ENCODE assay signal across 1 cellular context in the genomic region with DNA sequence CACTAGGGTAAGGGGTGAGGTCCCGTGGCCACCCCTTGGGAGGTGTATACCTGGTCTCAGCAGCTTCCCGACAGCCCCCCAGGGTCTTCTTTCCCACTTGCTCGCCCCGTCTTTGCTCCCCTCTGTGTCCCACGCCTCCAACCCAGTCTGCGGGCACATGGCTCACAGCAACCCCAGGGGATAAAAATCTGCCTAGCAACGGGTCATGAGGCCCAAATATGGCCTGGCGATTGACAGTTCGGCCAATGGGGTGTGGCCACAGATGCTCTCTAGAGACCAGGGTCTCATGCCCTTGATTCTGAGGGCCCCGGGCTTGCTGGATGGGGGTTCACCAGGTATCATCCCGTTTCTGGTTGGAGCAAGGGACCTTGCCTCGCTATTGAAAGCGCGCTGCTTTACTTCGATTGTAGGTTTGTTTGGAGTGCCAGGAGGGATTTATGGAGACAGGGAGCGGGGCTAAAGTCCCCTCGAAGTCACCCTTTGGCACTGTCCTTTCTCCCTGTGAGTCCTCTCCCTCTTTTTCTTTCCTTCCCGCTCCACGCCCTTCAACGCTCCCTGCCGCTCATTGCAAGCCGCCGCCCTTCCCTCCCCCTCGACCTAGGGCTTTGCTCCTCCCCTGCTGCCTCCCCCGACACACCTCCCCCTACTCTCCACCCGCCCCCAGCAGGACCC.
TF ChIP-seq lines count a peak whose summit lies in the region.

No MANE protein-coding gene starts in this region.

TF ChIP-seq in SK-N-SH treated with all-trans-retinoic acid at 6 μM for 48 hours, 23 proteins besides CTCF, POLR2A, EP300 and RAD21 (continued from another document):
- TF ChIP-seq, protein P1, sequence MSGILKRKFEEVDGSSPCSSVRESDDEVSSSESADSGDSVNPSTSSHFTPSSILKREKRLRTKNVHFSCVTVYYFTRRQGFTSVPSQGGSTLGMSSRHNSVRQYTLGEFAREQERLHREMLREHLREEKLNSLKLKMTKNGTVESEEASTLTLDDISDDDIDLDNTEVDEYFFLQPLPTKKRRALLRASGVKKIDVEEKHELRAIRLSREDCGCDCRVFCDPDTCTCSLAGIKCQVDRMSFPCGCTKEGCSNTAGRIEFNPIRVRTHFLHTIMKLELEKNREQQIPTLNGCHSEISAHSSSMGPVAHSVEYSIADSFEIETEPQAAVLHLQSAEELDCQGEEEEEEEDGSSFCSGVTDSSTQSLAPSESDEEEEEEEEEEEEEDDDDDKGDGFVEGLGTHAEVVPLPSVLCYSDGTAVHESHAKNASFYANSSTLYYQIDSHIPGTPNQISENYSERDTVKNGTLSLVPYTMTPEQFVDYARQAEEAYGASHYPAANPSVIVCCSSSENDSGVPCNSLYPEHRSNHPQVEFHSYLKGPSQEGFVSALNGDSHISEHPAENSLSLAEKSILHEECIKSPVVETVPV (CRISPR knock-in tag; IDR thresholded peaks at IDR 0.05) = no peak
- TF ChIP-seq, protein P2, sequence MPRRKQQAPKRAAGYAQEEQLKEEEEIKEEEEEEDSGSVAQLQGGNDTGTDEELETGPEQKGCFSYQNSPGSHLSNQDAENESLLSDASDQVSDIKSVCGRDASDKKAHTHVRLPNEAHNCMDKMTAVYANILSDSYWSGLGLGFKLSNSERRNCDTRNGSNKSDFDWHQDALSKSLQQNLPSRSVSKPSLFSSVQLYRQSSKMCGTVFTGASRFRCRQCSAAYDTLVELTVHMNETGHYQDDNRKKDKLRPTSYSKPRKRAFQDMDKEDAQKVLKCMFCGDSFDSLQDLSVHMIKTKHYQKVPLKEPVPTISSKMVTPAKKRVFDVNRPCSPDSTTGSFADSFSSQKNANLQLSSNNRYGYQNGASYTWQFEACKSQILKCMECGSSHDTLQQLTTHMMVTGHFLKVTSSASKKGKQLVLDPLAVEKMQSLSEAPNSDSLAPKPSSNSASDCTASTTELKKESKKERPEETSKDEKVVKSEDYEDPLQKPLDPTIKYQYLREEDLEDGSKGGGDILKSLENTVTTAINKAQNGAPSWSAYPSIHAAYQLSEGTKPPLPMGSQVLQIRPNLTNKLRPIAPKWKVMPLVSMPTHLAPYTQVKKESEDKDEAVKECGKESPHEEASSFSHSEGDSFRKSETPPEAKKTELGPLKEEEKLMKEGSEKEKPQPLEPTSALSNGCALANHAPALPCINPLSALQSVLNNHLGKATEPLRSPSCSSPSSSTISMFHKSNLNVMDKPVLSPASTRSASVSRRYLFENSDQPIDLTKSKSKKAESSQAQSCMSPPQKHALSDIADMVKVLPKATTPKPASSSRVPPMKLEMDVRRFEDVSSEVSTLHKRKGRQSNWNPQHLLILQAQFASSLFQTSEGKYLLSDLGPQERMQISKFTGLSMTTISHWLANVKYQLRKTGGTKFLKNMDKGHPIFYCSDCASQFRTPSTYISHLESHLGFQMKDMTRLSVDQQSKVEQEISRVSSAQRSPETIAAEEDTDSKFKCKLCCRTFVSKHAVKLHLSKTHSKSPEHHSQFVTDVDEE (CRISPR knock-in tag; IDR thresholded peaks at IDR 0.05) = no peak
- no peak for TF ChIP-seq TCF4 (CRISPR knock-in tag; IDR thresholded peaks at IDR 0.05; ENCODE audit: borderline replicate concordance)
- no peak for TF ChIP-seq PPARA (CRISPR knock-in tag; IDR thresholded peaks at IDR 0.05; ENCODE audit: borderline replicate concordance)
TF ChIP-seq in SK-N-SH treated with all-trans-retinoic acid at 6 μM for 48 hours: peak in this region for 0.
